8 cellular contexts compared by ENCODE assay signal in genomic region chr5:10595678-10596309, GRCh38. TPM values are rescaled to one million over a fixed set of nuclear protein-coding genes. Genes with fewer than 3 reads are reported as not detected.
DNase-seq lines count a peak whose midpoint lies in the region; ATAC-seq and TF ChIP-seq lines count a peak whose summit lies in the region.

No MANE protein-coding gene starts in this region.

- no peak overlapping the region for H3K4me2 ChIP-seq in OCI-LY7 (ENCODE audit: low read length)

- H3K4me1 ChIP-seq in left ventricle myocardium inferior (peaks cover 58% of the 10 kb centered on the region), OCI-LY7 (ENCODE audit: insufficient read depth, low read length, poor library complexity, severe bottlenecking) (peaks cover 56% of the 10 kb centered on the region)

- H3K27ac Mint-ChIP-seq in activated naive CD4-positive, alpha-beta T cell treated with anti-CD3 and anti-CD28 coated beads for 36 hours, result no peak overlapping the region

- peaks cover 14% of the 10 kb centered on the region; the same call in 1 of the 2 replicates for H3K79me2 ChIP-seq in OCI-LY7 (ENCODE audit: insufficient read depth, low read depth, low read length)

- no peak overlapping the region for H3K4me3 Mint-ChIP-seq in activated naive CD4-positive, alpha-beta T cell treated with anti-CD3 and anti-CD28 coated beads for 36 hours

- no peaks in the 10 kb centered on the region for H3K36me3 Mint-ChIP-seq in activated naive CD4-positive, alpha-beta T cell treated with anti-CD3 and anti-CD28 coated beads for 36 hours (ENCODE audit: low read depth)

- H3K4me3 ChIP-seq in left ventricle myocardium inferior (peak overlapping the region; percentile 51), OCI-LY7 (ENCODE audit: low read depth, low read length, poor library complexity, severe bottlenecking) (no peak overlapping the region)

- H3K4me1 Mint-ChIP-seq in activated naive CD4-positive, alpha-beta T cell treated with anti-CD3 and anti-CD28 coated beads for 36 hours (ENCODE audit: low read depth), result peaks cover 35% of the 10 kb centered on the region

- H3K27ac ChIP-seq in left ventricle myocardium inferior (replicated peaks) (peak overlapping the region; percentile 86), OCI-LY7 (ENCODE audit: low read depth, low read length, poor library complexity, severe bottlenecking) (no peak overlapping the region)

- H3K36me3 ChIP-seq in left ventricle myocardium inferior (no peaks in the 10 kb centered on the region), OCI-LY7 (ENCODE audit: insufficient read depth, low read length) (peaks cover 16% of the 10 kb centered on the region)

- H3K9me3 ChIP-seq in left ventricle myocardium inferior (replicated peaks), result no peaks in the 10 kb centered on the region
- H3K9me3 ChIP-seq in OCI-LY7 (ENCODE audit: low read length), result peaks cover 21% of the 10 kb centered on the region

- H2AFZ ChIP-seq in OCI-LY7 (ENCODE audit: low read length), result no peak overlapping the region

- H3K9me3 Mint-ChIP-seq in activated naive CD4-positive, alpha-beta T cell treated with anti-CD3 and anti-CD28 coated beads for 36 hours, result peaks cover 6% of the 10 kb centered on the region

- no TSS peak for BruUV-seq in OCI-LY7 (replicated peaks; lab: Mats Ljungman, UMichigan)

- no peaks in the 10 kb centered on the region for H3K9me2 ChIP-seq in OCI-LY7 (ENCODE audit: insufficient read depth, low read length)

- POLR2A ChIA-PET in OCI-LY7 (lab: Charles Lee), result no interaction called here

- H3K27me3 ChIP-seq in left ventricle myocardium inferior (ENCODE audit: low read depth), result no peaks in the 10 kb centered on the region

- intact Hi-C loops in activated naive CD4-positive, alpha-beta T cell treated with anti-CD3 and anti-CD28 coated beads for 36 hours (cut with micrococcal nuclease), result loop anchor here (1.0 to 5.0 kb wide), 3 partner anchors 16 to 40 kb away; partner anchors contain the start of gene ANKRD33B
- intact Hi-C loops in left ventricle myocardium inferior (cut with micrococcal nuclease) (no loop called here), OCI-LY7 (cut with micrococcal nuclease; ENCODE audit: unreplicated experiment) (no loop called here)

- CTCF ChIA-PET in activated naive CD4-positive, alpha-beta T cell treated with anti-CD3 and anti-CD28 coated beads for 36 hours (lab: Charles Lee), result interaction anchor here (1.8 kb wide), 1 partner anchor 32 kb away, joined by 5 read pairs; no protein-coding TSS in a partner anchor
- CTCF ChIA-PET in OCI-LY7 (lab: Charles Lee; ENCODE audit: unreplicated experiment), result no interaction called here

- TF ChIP-seq CTCF in left ventricle myocardium inferior (IDR thresholded peaks at IDR 0.05; ENCODE audit: borderline replicate concordance) (no peak), OCI-LY7 (conservative IDR thresholded peaks at IDR 0.05; ENCODE audit: low read length) (no peak)

- ATAC-seq in GM21367 (IDR thresholded peaks at IDR 0.05; ENCODE audit: unreplicated experiment), result no peak

- H3K27me3 Mint-ChIP-seq in activated naive CD4-positive, alpha-beta T cell treated with anti-CD3 and anti-CD28 coated beads for 36 hours (ENCODE audit: low read depth), result peaks cover 27% of the 10 kb centered on the region

- H4K20me1 ChIP-seq in OCI-LY7 (ENCODE audit: insufficient read depth, low read length), result no peaks in the 10 kb centered on the region

- DNase-seq in NCI-H2196 (lab: John Stamatoyannopoulos, UW; ENCODE audit: unreplicated experiment) (peak; percentile 24), NCI-H2196 treated with DMSO at 0.1 percent for 48 hours (lab: John Stamatoyannopoulos, UW; ENCODE audit: unreplicated experiment) (no peak), LHCN-M2 (ENCODE audit: low read depth) (peak; percentile 92), left ventricle myocardium inferior (no peak), OCI-LY7 (ENCODE audit: low spot score) (no peak)
- DNase-seq in activated naive CD4-positive, alpha-beta T cell treated with anti-CD3 and anti-CD28 coated beads for 36 hours, result peak; percentile 68
- DNase-seq in stimulated activated CD4-positive, alpha-beta T cell treated with anti-CD3 and anti-CD28 coated beads, Interleukin-2, amount 100 ng/mL, for 48 hours, result peak; percentile 28 to 46

RNA-seq across cellular contexts. Expression of gene ANKRD33B, which starts 31.9 kb away (rescaled TPM):
- 0.06 and 0.46 TPM in 2 replicates for total RNA-seq in LHCN-M2 (2014; rRNA removed)
- polyA plus RNA-seq in LHCN-M2 (2012), result 0.47 TPM
- total RNA-seq in activated naive CD4-positive, alpha-beta T cell treated with anti-CD3 and anti-CD28 coated beads for 36 hours, result 1 to 10 TPM; 1.9 to 2.5 TPM
- total RNA-seq in left ventricle myocardium inferior, result 15.2 TPM
- 5.6 TPM in 2 replicates for total RNA-seq in OCI-LY7 (2014; rRNA removed; shearing (Covaris generic))
- 10.1 and 11.4 TPM in 2 replicates for total RNA-seq in OCI-LY7 (2022)

Comparison
In these comparisons a context has a peak if more than half of its experiments do, and no peak if none do; other contexts are left out.
1. DNase-seq: peak in NCI-H2196 (single experiment), LHCN-M2 (single experiment), activated naive CD4-positive, alpha-beta T cell treated with anti-CD3 and anti-CD28 coated beads for 36 hours (single experiment) and stimulated activated CD4-positive, alpha-beta T cell treated with anti-CD3 and anti-CD28 coated beads, Interleukin-2, amount 100 ng/mL, for 48 hours (2 of 2); none in NCI-H2196 treated with DMSO at 0.1 percent for 48 hours (single experiment), left ventricle myocardium inferior (single experiment) and OCI-LY7 (single experiment).